13 cellular contexts compared by ENCODE assay signal in the genomic region with DNA sequence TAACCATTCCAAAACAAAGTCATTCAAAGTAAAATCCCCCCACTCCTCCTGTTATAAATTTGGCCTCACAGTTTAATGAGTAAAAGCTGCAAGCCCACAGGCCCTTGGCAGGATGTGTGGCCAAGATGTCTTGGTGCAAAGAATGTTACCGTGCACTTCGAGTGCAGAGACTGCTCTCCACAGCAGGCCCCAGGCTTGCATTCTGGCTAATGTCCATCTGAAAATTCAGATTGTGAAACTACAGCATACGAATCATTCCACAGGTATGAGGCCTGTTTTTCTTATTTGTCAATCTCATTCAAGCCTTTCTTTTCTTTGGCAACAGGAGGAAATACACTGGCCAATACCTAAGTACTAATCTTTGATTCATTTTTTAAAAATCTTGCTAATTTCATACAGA. TPM values are rescaled to one million over a fixed set of nuclear protein-coding genes. Genes with fewer than 3 reads are reported as not detected.
DNase-seq lines count a peak whose midpoint lies in the region; ATAC-seq and TF ChIP-seq lines count a peak whose summit lies in the region.
"Had no signal": no experiment of that assay in that cellular context is flagged by ENCODE, and none has a peak within 500 bp of the region (broad histone marks: within the 10 kb centered on the region; RNA-seq: fewer than 3 reads in every experiment).

No MANE protein-coding gene starts in this region.

- peaks cover 7% of the 10 kb centered on the region for H3K36me3 Mint-ChIP-seq in T-cell
- H3K36me3 Mint-ChIP-seq in activated naive CD4-positive, alpha-beta T cell treated with anti-CD3 and anti-CD28 coated beads, Interleukin-2, amount 50 U/mL, for 72 hours: no peaks in the 10 kb centered on the region

- ATAC-seq in T-cell (replicated peaks in 1 of 4) (no peak), HG03571 (IDR thresholded peaks at IDR 0.05; ENCODE audit: unreplicated experiment) (no peak)
- ATAC-seq in activated naive CD4-positive, alpha-beta T cell treated with anti-CD3 and anti-CD28 coated beads, Interleukin-2, amount 50 U/mL, for 72 hours: no peak

- H2AFZ ChIP-seq in smooth muscle cell (ENCODE audit: low read depth): no peak overlapping the region

- H3K27ac ChIP-seq in smooth muscle cell (ENCODE audit: low read depth): peak overlapping the region; percentile 73

- H3K4me1 ChIP-seq in smooth muscle cell (ENCODE audit: low read depth): peaks cover 6% of the 10 kb centered on the region

- peaks cover 18% of the 10 kb centered on the region for H3K79me2 ChIP-seq in smooth muscle cell (ENCODE audit: low read depth)

- no peaks in the 10 kb centered on the region for H3K27me3 ChIP-seq in smooth muscle cell (ENCODE audit: low read depth)

- DNase-seq in H4 (ENCODE audit: low spot score): peak; percentile 36
- DNase-seq in brain pericyte (ENCODE audit: low read depth, low spot score): peak; percentile 71
- DNase-seq in hepatic stellate cell (ENCODE audit: low spot score): peak; percentile 80
- no peak for DNase-seq in smooth muscle cell (lab: John Stamatoyannopoulos, UW; ENCODE audit: unreplicated experiment)
- no peak for DNase-seq in T-cell
- DNase-seq in SHP77 (lab: John Stamatoyannopoulos, UW): no peak
- DNase-seq in activated naive CD4-positive, alpha-beta T cell treated with anti-CD3 and anti-CD28 coated beads, Interleukin-2, amount 50 U/mL, for 72 hours (ENCODE audit: low spot score in 2 of 2): no peak
- DNase-seq: activated CD4-positive, alpha-beta T cell treated with anti-CD3 and anti-CD28 coated beads, Interleukin-2, amount 10 ng/mL, durations not matched to agents 7 days and 5 days; cortex of kidney; GF-D8; NCI-H82; stimulated activated CD4-positive, alpha-beta T cell treated with anti-CD3 and anti-CD28 coated beads, Interleukin-4, amount 100 ng/mL, for 24 hours had no signal

- peaks cover 0 to 4% (median 0%) of the 10 kb centered on the region in 3 donors for H3K4me1 Mint-ChIP-seq in T-cell
- H3K4me1 Mint-ChIP-seq: activated CD4-positive, alpha-beta T cell treated with anti-CD3 and anti-CD28 coated beads, Interleukin-2, amount 10 ng/mL, durations not matched to agents 7 days and 5 days had no signal

- H3K4me2 ChIP-seq in smooth muscle cell: peak overlapping the region; percentile 34

- no peaks in the 10 kb centered on the region for H3F3A ChIP-seq in smooth muscle cell (ENCODE audit: low read depth)

- H3K9me3 Mint-ChIP-seq in T-cell: no peaks in the 10 kb centered on the region
- no peaks in the 10 kb centered on the region for H3K9me3 Mint-ChIP-seq in activated naive CD4-positive, alpha-beta T cell treated with anti-CD3 and anti-CD28 coated beads, Interleukin-2, amount 50 U/mL, for 72 hours
- H3K9me3 Mint-ChIP-seq: activated CD4-positive, alpha-beta T cell treated with anti-CD3 and anti-CD28 coated beads, Interleukin-2, amount 10 ng/mL, durations not matched to agents 7 days and 5 days had no signal

- no peak overlapping the region for H3K4me3 ChIP-seq in smooth muscle cell

- no peak overlapping the region for H3K4me3 Mint-ChIP-seq in T-cell
- H3K4me3 Mint-ChIP-seq: activated CD4-positive, alpha-beta T cell treated with anti-CD3 and anti-CD28 coated beads, Interleukin-2, amount 10 ng/mL, durations not matched to agents 7 days and 5 days had no signal

- H3K36me3 ChIP-seq in smooth muscle cell (ENCODE audit: low read depth): no peaks in the 10 kb centered on the region

- H3K27me3 Mint-ChIP-seq in T-cell: peaks cover 6 to 20% of the 10 kb centered on the region in 2 donors

- no peaks in the 10 kb centered on the region for H3K9me3 ChIP-seq in smooth muscle cell (replicated peaks; ENCODE audit: low read depth)

- no peak overlapping the region for H3K27ac Mint-ChIP-seq in T-cell
- no peak overlapping the region for H3K27ac Mint-ChIP-seq in activated naive CD4-positive, alpha-beta T cell treated with anti-CD3 and anti-CD28 coated beads, Interleukin-2, amount 50 U/mL, for 72 hours

- no peak overlapping the region for H3K9ac ChIP-seq in smooth muscle cell (ENCODE audit: low read depth)

- POLR2A ChIA-PET in T-cell (lab: Charles Lee): no interaction called here

- CTCF ChIA-PET in T-cell (lab: Charles Lee): no interaction called here

- WGBS in smooth muscle cell (ENCODE audit: low lambda C conversion rate): 9% methylated on average over 3 of the region's 3 CpGs

- no peaks in the 10 kb centered on the region for H4K20me1 ChIP-seq in smooth muscle cell (ENCODE audit: low read depth)

- TF ChIP-seq CTCF in smooth muscle cell (IDR thresholded peaks at IDR 0.05; ENCODE audit: borderline replicate concordance, insufficient read depth, poor library complexity, severe bottlenecking): no peak

RNA-seq across cellular contexts. Expression of a gene that starts 7.1 kb away (rescaled TPM):
- total RNA-seq in H4 (2014; rRNA removed; shearing (Covaris generic)): 2.1 and 4.6 TPM in 2 replicates
- total RNA-seq in smooth muscle cell (7.8 and 10.5 TPM in 2 replicates), T-cell (10 to 100 TPM in 3 of 5 donors, 1 to 10 TPM in 2; 4.1 to 21.5 (median 12.4) TPM)
- polyA plus RNA-seq in smooth muscle cell: 10.4 and 12.2 TPM in 2 replicates
- 1 to 10 TPM; 2.9 to 4.0 TPM for total RNA-seq in activated naive CD4-positive, alpha-beta T cell treated with anti-CD3 and anti-CD28 coated beads, Interleukin-2, amount 50 U/mL, for 72 hours

RNA-seq across cellular contexts. Expression of a gene that starts 33.4 kb away (rescaled TPM):
- 0.04 and 0.08 TPM in 2 replicates for total RNA-seq in H4 (2014; rRNA removed; shearing (Covaris generic))
- 0.13 and 0.99 TPM in 2 replicates for total RNA-seq in smooth muscle cell
- 0.14 and 0.89 TPM in 2 replicates for polyA plus RNA-seq in smooth muscle cell
- 1 to 10 TPM in 3 of 5 donors, under 1 TPM in 2; 0.47 to 2.8 (median 1.2) TPM for total RNA-seq in T-cell
- 1 to 10 TPM in 1 of 2 donors, under 1 TPM in 1; 0.52 to 1.2 TPM for total RNA-seq in activated naive CD4-positive, alpha-beta T cell treated with anti-CD3 and anti-CD28 coated beads, Interleukin-2, amount 50 U/mL, for 72 hours

Comparison
In these comparisons a context has a peak if more than half of its experiments do, and no peak if none do; other contexts are left out.
1. DNase-seq: peak in H4 (single experiment), brain pericyte (single experiment) and hepatic stellate cell (single experiment); none in smooth muscle cell (single experiment), T-cell (0 of 34), SHP77 (0 of 2) and activated naive CD4-positive, alpha-beta T cell treated with anti-CD3 and anti-CD28 coated beads, Interleukin-2, amount 50 U/mL, for 72 hours (0 of 2).